7 cellular contexts compared by ENCODE assay signal in the genomic region with DNA sequence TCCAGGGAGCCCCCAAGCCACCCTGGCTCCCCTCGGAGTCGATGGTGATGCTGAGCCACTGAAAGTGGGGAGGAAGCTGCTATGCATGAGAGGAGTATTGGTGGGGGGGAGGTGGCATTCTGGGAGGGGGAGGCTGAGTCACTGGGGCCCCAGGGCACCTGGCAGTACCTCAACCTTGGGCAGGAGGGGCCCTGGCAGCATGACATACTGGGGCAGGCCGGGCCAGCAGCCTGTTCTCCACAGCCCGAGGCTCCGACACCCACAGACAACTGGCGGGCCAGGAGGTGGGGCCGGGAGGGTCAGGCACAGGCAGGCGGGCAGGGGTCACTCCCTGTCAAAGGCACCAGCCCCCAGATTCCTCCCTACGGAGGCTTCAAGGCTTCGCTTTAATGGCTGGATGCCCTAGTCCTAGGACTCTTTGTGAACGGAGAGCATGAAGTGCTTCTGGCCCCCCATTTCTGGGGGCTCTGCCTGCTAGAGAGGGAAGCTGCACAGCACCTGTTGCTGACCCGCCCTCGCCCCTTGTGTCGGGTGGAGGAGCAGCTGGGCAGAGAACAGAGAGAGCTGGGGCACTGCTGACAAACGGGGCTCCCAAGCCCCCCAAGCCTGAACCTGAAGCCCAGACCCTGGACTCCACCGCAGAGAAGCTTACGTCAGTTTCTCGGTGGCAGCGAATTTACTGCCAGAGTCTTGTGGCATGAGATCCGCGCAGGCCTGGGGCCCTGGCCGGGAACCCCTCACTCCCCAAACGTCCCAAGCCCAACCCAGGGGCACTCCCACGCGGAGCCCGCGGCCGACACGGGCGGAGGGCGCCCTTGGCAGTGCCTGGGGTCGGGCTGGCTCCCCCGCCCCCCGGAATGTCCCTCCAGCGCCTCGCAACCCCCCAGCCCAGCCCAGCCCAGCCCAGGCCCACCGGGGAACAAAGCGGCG. TPM values are rescaled to one million over a fixed set of nuclear protein-coding genes. Genes with fewer than 3 reads are reported as not detected.
DNase-seq lines count a peak whose midpoint lies in the region; ATAC-seq and TF ChIP-seq lines count a peak whose summit lies in the region.

No MANE protein-coding gene starts in this region.

- TF ChIP-seq CTCF in HFFc6 (IDR thresholded peaks at IDR 0.05) (no peak), VCaP (conservative IDR thresholded peaks at IDR 0.05) (no peak), fibroblast of the aortic adventitia (IDR thresholded peaks at IDR 0.05; ENCODE audit: insufficient read depth, low read length) (no peak), parathyroid adenoma (IDR thresholded peaks at IDR 0.05) (no peak)

- H3K9me3 ChIP-seq in parathyroid adenoma (ENCODE audit: control insufficient read depth, low read length): no peaks in the 10 kb centered on the region

- peaks cover 2% of the 10 kb centered on the region for H3K79me2 ChIP-seq in parathyroid adenoma

- H3K4me3 ChIP-seq in fibroblast of the aortic adventitia (ENCODE audit: low read depth, low read length) (peak overlapping the region; percentile 76), parathyroid adenoma (ENCODE audit: low read depth, low read length) (peak overlapping the region; percentile 70)

- H3K4me1 Mint-ChIP-seq in HFFc6 (ENCODE audit: low read depth): peaks cover 38% of the 10 kb centered on the region

- H3K9me3 Mint-ChIP-seq in HFFc6: no peaks in the 10 kb centered on the region

- H3K27me3 Mint-ChIP-seq in HFFc6 (ENCODE audit: insufficient read depth): peaks cover 1% of the 10 kb centered on the region; the same call in 1 of the 2 replicates

- H3K27ac ChIP-seq in VCaP (peak overlapping the region; percentile 86), parathyroid adenoma (peak overlapping the region; percentile 89)

- peaks cover 10% of the 10 kb centered on the region for H3K36me3 Mint-ChIP-seq in HFFc6 (ENCODE audit: low read depth)

- H3K27me3 ChIP-seq in parathyroid adenoma (ENCODE audit: control insufficient read depth, insufficient read depth, low read length): no peaks in the 10 kb centered on the region

- DNase-seq in HFFc6: no peak
- DNase-seq in fibroblast of the aortic adventitia (ENCODE audit: low read depth): peak; percentile 18
- DNase-seq in activated effector memory CD4-positive, alpha-beta T cell treated with Interleukin-2 at 50 U/mL for 16 hours: no peak

- ATAC-seq in GM19467 (IDR thresholded peaks at IDR 0.05; ENCODE audit: unreplicated experiment): no peak
- no peak for ATAC-seq in GM19035 (IDR thresholded peaks at IDR 0.05; ENCODE audit: unreplicated experiment)

- H3K4me3 Mint-ChIP-seq in HFFc6: peak overlapping the region; percentile 86

- peak overlapping the region; percentile 56 for H3K9ac ChIP-seq in parathyroid adenoma

- H2AFZ ChIP-seq in parathyroid adenoma: peak overlapping the region; percentile 100

- H3K4me1 ChIP-seq in parathyroid adenoma: peaks cover 8% of the 10 kb centered on the region

- H3K27ac Mint-ChIP-seq in HFFc6: peak overlapping the region; percentile 40; the same call in 1 of the 2 replicates

- no peaks in the 10 kb centered on the region for H3K36me3 ChIP-seq in parathyroid adenoma (ENCODE audit: control insufficient read depth, insufficient read depth, low read length)

- H3K4me2 ChIP-seq in parathyroid adenoma (ENCODE audit: low read length): peak overlapping the region; percentile 85

RNA-seq across cellular contexts. Expression of gene CASKIN2, which starts 0.8 kb away (rescaled TPM):
- total RNA-seq in HFFc6 (2021; fragmentation: NEBNext Ultra II Directional; extraction: Animal tissue kit (Norgen Biotek cat#: 25700)): 10 to 100 TPM; 17.5 to 25.3 (median 21.5) TPM
- total RNA-seq in fibroblast of the aortic adventitia (ENCODE audit: low replicate concordance): 5.6 and 8.0 TPM in 2 replicates

RNA-seq across cellular contexts. Expression of gene TSEN54, which starts 1.8 kb away (rescaled TPM):
- 10 to 100 TPM in 2 of 6 experiments, 1 to 10 TPM in 4; 8.7 to 11.1 (median 9.4) TPM for total RNA-seq in HFFc6 (2021; fragmentation: NEBNext Ultra II Directional; extraction: Animal tissue kit (Norgen Biotek cat#: 25700))
- total RNA-seq in fibroblast of the aortic adventitia (ENCODE audit: low replicate concordance): 8.0 and 11.4 TPM in 2 replicates

RNA-seq across cellular contexts. Expression of gene LLGL2, which starts 10.9 kb away (rescaled TPM):
- total RNA-seq in HFFc6 (2021; fragmentation: NEBNext Ultra II Directional; extraction: Animal tissue kit (Norgen Biotek cat#: 25700)): under 1 TPM; 0.14 to 0.55 (median 0.46) TPM
- total RNA-seq in fibroblast of the aortic adventitia (ENCODE audit: low replicate concordance): 0.09 TPM in 1 of 2 replicates, not detected in the other

RNA-seq across cellular contexts. Expression of gene TMEM94, which starts 58.1 kb away (rescaled TPM):
- total RNA-seq in HFFc6 (2021; fragmentation: NEBNext Ultra II Directional; extraction: Animal tissue kit (Norgen Biotek cat#: 25700)): 10 to 100 TPM; 31.7 to 43.9 (median 41.2) TPM
- 29.7 and 80.4 TPM in 2 replicates for total RNA-seq in fibroblast of the aortic adventitia (ENCODE audit: low replicate concordance)
